ENCODE assay signal across 8 cellular contexts in the genomic region with DNA sequence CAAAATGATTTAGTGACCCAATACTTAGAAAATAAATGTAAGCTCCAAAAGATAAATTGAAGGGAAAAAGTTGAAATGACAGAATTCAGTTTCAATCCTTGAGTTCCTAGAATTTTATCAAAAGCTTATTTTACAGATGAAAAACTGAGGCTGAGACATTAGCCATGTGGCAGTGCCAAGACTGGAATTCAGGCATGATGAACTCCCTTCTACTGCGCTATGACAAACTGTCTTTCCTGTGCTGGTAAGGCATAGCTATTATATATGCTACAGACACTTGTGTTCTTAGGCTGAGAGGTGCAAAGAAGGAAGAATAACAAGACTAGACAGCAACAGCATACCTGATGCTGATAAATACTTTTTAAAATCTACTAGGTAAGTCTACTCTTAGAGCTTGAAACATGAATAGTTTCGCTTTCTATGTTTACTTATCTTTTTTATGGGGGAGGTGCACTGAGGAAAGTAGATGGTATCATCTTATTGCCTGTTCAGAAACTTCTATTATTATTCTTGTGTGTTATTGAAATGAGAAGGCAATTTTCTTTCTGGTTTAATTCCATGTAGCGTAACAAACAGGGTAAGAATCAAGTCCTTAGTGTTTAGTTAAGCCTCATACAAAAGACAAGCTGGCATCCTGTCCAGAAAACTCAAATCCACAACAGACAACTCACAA. TPM values are rescaled to one million over a fixed set of nuclear protein-coding genes. Genes with fewer than 3 reads are reported as not detected.
DNase-seq lines count a peak whose midpoint lies in the region; ATAC-seq and TF ChIP-seq lines count a peak whose summit lies in the region.

No MANE protein-coding gene starts in this region.

- intact Hi-C loops in activated T-helper 2 cell treated with anti-CD3 and anti-CD28 coated beads, Interferon-gamma antibody, Interleukin-2, Interleukin-4, amounts not matched to agents 10 μg/mL and 5 μg/mL and 100 μg/mL, durations not matched to agents 14 hours and 24 hours and 36 hours (cut with micrococcal nuclease), result loop anchor here (2.0 to 5.0 kb wide), 6 partner anchors 91 to 1358 kb away; a partner anchor contains a TSS

- peaks cover 6% of the 10 kb centered on the region for H3K9me3 Mint-ChIP-seq in activated T-helper 2 cell treated with anti-CD3 and anti-CD28 coated beads, Interferon-gamma antibody, Interleukin-2, Interleukin-4, amounts not matched to agents 10 μg/mL and 5 μg/mL and 100 μg/mL, durations not matched to agents 14 hours and 24 hours and 36 hours

- peak overlapping the region; percentile 49 to 97 for H3K9ac ChIP-seq in liver (ENCODE audit: low read depth in 1 of 2, low read length in 2 of 2)

- peak overlapping the region; percentile 75 to 99 for H3K27ac ChIP-seq in liver (ENCODE audit: low read depth in 1 of 2, low read length in 2 of 2)
- H3K27ac ChIP-seq in WERI-Rb-1, result no peak overlapping the region

- H3K4me3 Mint-ChIP-seq in activated T-helper 2 cell treated with anti-CD3 and anti-CD28 coated beads, Interferon-gamma antibody, Interleukin-2, Interleukin-4, amounts not matched to agents 10 μg/mL and 5 μg/mL and 100 μg/mL, durations not matched to agents 14 hours and 24 hours and 36 hours (ENCODE audit: low read depth), result peak overlapping the region; percentile 89

- H3K4me1 ChIP-seq in liver (ENCODE audit: control insufficient read depth in 4 of 4, insufficient read depth in 4 of 4, low read length in 3 of 4), result peaks cover 12 to 44% (median 35%) of the 10 kb centered on the region in 4 donors

- H3K27ac Mint-ChIP-seq in activated T-helper 2 cell treated with anti-CD3 and anti-CD28 coated beads, Interferon-gamma antibody, Interleukin-2, Interleukin-4, amounts not matched to agents 10 μg/mL and 5 μg/mL and 100 μg/mL, durations not matched to agents 14 hours and 24 hours and 36 hours, result peak overlapping the region; percentile 95

- peaks cover 34% of the 10 kb centered on the region for H3K36me3 Mint-ChIP-seq in activated T-helper 2 cell treated with anti-CD3 and anti-CD28 coated beads, Interferon-gamma antibody, Interleukin-2, Interleukin-4, amounts not matched to agents 10 μg/mL and 5 μg/mL and 100 μg/mL, durations not matched to agents 14 hours and 24 hours and 36 hours (ENCODE audit: low read depth)

- H3K4me3 ChIP-seq in liver (ENCODE audit: low read depth in 1 of 3, low read length in 3 of 3) (peak overlapping the region; percentile 79 to 99 (median 83)), WERI-Rb-1 (ENCODE audit: low read depth, low read length) (no peak overlapping the region)

- DNase-seq in SIG-M5 treated with dmso at 0.1 percent for 504 hours (lab: John Stamatoyannopoulos, UW; ENCODE audit: unreplicated experiment) (peak; percentile 12), SIG-M5 (lab: John Stamatoyannopoulos, UW) (no peak), WERI-Rb-1 (no peak), mucosa of gallbladder (ENCODE audit: low spot score) (no peak)
- no peak for DNase-seq in activated T-helper 2 cell treated with anti-CD3 and anti-CD28 coated beads, Interferon-gamma antibody, Interleukin-2, Interleukin-4, amounts not matched to agents 10 μg/mL and 5 μg/mL and 100 μg/mL, durations not matched to agents 14 hours and 24 hours and 36 hours (ENCODE audit: low spot score)
- no peak for DNase-seq in activated effector memory CD4-positive, alpha-beta T cell treated with Interleukin-2 at 50 U/mL for 16 hours

- H3K4me1 Mint-ChIP-seq in activated T-helper 2 cell treated with anti-CD3 and anti-CD28 coated beads, Interferon-gamma antibody, Interleukin-2, Interleukin-4, amounts not matched to agents 10 μg/mL and 5 μg/mL and 100 μg/mL, durations not matched to agents 14 hours and 24 hours and 36 hours (ENCODE audit: low read depth), result peaks cover 55% of the 10 kb centered on the region

- H3K27me3 Mint-ChIP-seq in activated T-helper 2 cell treated with anti-CD3 and anti-CD28 coated beads, Interferon-gamma antibody, Interleukin-2, Interleukin-4, amounts not matched to agents 10 μg/mL and 5 μg/mL and 100 μg/mL, durations not matched to agents 14 hours and 24 hours and 36 hours (ENCODE audit: low read depth), result no peaks in the 10 kb centered on the region

- TF ChIP-seq RAD21 in liver (IDR thresholded peaks at IDR 0.05), result no peak

- H3K36me3 ChIP-seq in liver (ENCODE audit: control insufficient read depth in 4 of 4, insufficient read depth in 3 of 4, low read depth in 1 of 4, low read length in 3 of 4), result no peaks in the 10 kb centered on the region
- H3K36me3 ChIP-seq in WERI-Rb-1, result peaks cover 7% of the 10 kb centered on the region

- 36% methylated on average over 3 of the region's 3 CpGs for WGBS in liver

- TF ChIP-seq CTCF in liver (IDR thresholded peaks at IDR 0.05; ENCODE audit: low read depth, low read length, missing input control) (no peak), WERI-Rb-1 (IDR thresholded peaks at IDR 0.05; ENCODE audit: low read depth, low read length) (no peak)

- H3K9me3 ChIP-seq in liver (ENCODE audit: control insufficient read depth in 4 of 4, low read length in 3 of 4) (no peaks in the 10 kb centered on the region), WERI-Rb-1 (ENCODE audit: severe bottlenecking) (no peaks in the 10 kb centered on the region)

- ATAC-seq in HG03039 (IDR thresholded peaks at IDR 0.05; ENCODE audit: unreplicated experiment), result peak; percentile 20

- H3K27me3 ChIP-seq in liver (ENCODE audit: control insufficient read depth in 4 of 4, insufficient read depth in 4 of 4, low read length in 3 of 4) (no peaks in the 10 kb centered on the region), WERI-Rb-1 (ENCODE audit: insufficient read depth, low read depth, severe bottlenecking) (no peaks in the 10 kb centered on the region)

TF ChIP-seq in liver, 16 proteins besides CTCF, POLR2A, EP300 and RAD21:
- TF ChIP-seq YY1 (IDR thresholded peaks at IDR 0.05) (no peak), FOXA1 (IDR thresholded peaks at IDR 0.05) (peak; percentile 12), JUND (IDR thresholded peaks at IDR 0.05) (no peak), SP1 (IDR thresholded peaks at IDR 0.05) (no peak), GABPA (IDR thresholded peaks at IDR 0.05 in 1 of 2, conservative IDR thresholded peaks at IDR 0.05 in 1 of 2) (no peak), RXRA (IDR thresholded peaks at IDR 0.05) (no peak), FOXA2 (IDR thresholded peaks at IDR 0.05) (peak; percentile 11)
- TF ChIP-seq, protein P1, sequence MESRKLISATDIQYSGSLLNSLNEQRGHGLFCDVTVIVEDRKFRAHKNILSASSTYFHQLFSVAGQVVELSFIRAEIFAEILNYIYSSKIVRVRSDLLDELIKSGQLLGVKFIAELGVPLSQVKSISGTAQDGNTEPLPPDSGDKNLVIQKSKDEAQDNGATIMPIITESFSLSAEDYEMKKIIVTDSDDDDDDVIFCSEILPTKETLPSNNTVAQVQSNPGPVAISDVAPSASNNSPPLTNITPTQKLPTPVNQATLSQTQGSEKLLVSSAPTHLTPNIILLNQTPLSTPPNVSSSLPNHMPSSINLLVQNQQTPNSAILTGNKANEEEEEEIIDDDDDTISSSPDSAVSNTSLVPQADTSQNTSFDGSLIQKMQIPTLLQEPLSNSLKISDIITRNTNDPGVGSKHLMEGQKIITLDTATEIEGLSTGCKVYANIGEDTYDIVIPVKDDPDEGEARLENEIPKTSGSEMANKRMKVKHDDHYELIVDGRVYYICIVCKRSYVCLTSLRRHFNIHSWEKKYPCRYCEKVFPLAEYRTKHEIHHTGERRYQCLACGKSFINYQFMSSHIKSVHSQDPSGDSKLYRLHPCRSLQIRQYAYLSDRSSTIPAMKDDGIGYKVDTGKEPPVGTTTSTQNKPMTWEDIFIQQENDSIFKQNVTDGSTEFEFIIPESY (IDR thresholded peaks at IDR 0.05), result peak; percentile 55

RNA-seq across cellular contexts. Expression of a gene that starts 1.8 kb away (rescaled TPM):
- total RNA-seq in activated T-helper 2 cell treated with anti-CD3 and anti-CD28 coated beads, Interferon-gamma antibody, Interleukin-2, Interleukin-4, amounts not matched to agents 10 μg/mL and 5 μg/mL and 100 μg/mL, durations not matched to agents 14 hours and 24 hours and 36 hours, result 14.8 TPM in 2 replicates
- 10 to 100 TPM in 1 of 2 donors, 1 to 10 TPM in 1; 9.7 to 12.0 TPM for total RNA-seq in liver
- polyA plus RNA-seq in liver, result 10 to 100 TPM in 1 of 2 donors, 1 to 10 TPM in 1; 4.1 to 11.4 TPM
- 6.8 TPM for total RNA-seq in mucosa of gallbladder
